8 cellular contexts compared by ENCODE assay signal in the genomic region with DNA sequence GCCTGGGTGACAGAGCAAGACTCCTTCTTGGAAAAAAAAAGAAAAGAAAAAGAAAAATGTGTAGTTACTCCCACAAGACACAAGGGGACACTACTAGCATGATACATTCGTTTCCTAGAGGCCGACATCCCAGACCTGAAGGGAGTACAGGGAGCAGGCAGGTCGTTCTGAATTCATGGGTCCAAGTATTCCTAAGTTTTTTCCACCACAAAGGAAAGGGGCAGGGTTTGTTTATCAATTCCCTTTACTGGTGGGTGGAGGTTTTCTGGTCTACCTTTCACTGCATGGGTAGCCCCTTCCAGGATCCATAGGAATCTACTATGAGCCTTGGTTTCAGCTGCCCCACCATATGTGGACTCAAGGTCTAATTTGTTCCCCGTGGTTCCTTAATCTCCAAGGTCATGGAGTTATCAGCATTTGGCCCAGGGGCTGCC. TPM values are rescaled to one million over a fixed set of nuclear protein-coding genes. Genes with fewer than 3 reads are reported as not detected.
DNase-seq lines count a peak whose midpoint lies in the region; FAIRE-seq lines count a peak whose summit lies in the region.

No MANE protein-coding gene starts in this region.

- H3K27me3 ChIP-seq in mesenchymal stem cell (ENCODE audit: control insufficient read depth in 1 of 2, insufficient read depth in 1 of 2, low read length in 2 of 2): no peaks in the 10 kb centered on the region

- peak overlapping the region; percentile 17 to 54 for H2BK12ac ChIP-seq in mesenchymal stem cell (ENCODE audit: low read length in 2 of 2)

- no peak overlapping the region for H2AK5ac ChIP-seq in mesenchymal stem cell (ENCODE audit: low read length, severe bottlenecking)

- H3K9ac ChIP-seq in mesenchymal stem cell (ENCODE audit: low read length): peak overlapping the region; percentile 52

- H3K23ac ChIP-seq in mesenchymal stem cell (ENCODE audit: low read length in 2 of 2): no peak overlapping the region

- no peaks in the 10 kb centered on the region for H3K36me3 ChIP-seq in mesenchymal stem cell (ENCODE audit: control insufficient read depth in 1 of 2, insufficient read depth in 2 of 2, low read depth in 1 of 2, low read length in 2 of 2)

- H3K4me3 ChIP-seq in mesenchymal stem cell (ENCODE audit: insufficient read depth in 1 of 2, low read depth in 1 of 2, low read length in 2 of 2): no peak overlapping the region

- peak overlapping the region; percentile 72 for H4K8ac ChIP-seq in mesenchymal stem cell (ENCODE audit: low read length)

- H4K91ac ChIP-seq in mesenchymal stem cell (ENCODE audit: low read length): peak overlapping the region; percentile 68

- no peak overlapping the region for H2BK5ac ChIP-seq in mesenchymal stem cell (ENCODE audit: low read depth, low read length, poor library complexity, severe bottlenecking)

- 0% methylated on average over 4 of the region's 4 CpGs for WGBS in mesenchymal stem cell

- H3K4me2 ChIP-seq in mesenchymal stem cell (ENCODE audit: low read length, poor library complexity, severe bottlenecking): no peak overlapping the region

- no peak overlapping the region for H3K4ac ChIP-seq in mesenchymal stem cell (ENCODE audit: low read depth in 1 of 2, low read length in 2 of 2)

- no peak for FAIRE-seq in urothelium cell line (lab: Jason Lieb, UNC)

- peaks cover 4% of the 10 kb centered on the region for H3K79me1 ChIP-seq in mesenchymal stem cell (replicated peaks; ENCODE audit: low read length, poor library complexity, severe bottlenecking)

- peak in 5 of 6 experiments; percentile 27 to 61 (median 35) for DNase-seq in stimulated activated naive CD4-positive, alpha-beta T cell (lab: John Stamatoyannopoulos, UW)
- no peak for DNase-seq in stimulated activated naive CD4-positive, alpha-beta T cell treated with Interleukin-2 at 50 U/mL for 16 hours (lab: John Stamatoyannopoulos, UW)
- peak; percentile 85 for DNase-seq in NCI-H1092 treated with DMSO at 0.1 percent for 48 hours (lab: John Stamatoyannopoulos, UW)
- DNase-seq in SHP77 (lab: John Stamatoyannopoulos, UW): peak; percentile 67 to 74
- peak; percentile 22 for DNase-seq in effector CD8-positive, alpha-beta T cell (lab: John Stamatoyannopoulos, UW)
- peak; percentile 90 for DNase-seq in mesenchymal stem cell
- peak; percentile 77 for DNase-seq in urothelium cell line (ENCODE audit: low spot score)
- DNase-seq in occipital lobe (lab: John Stamatoyannopoulos, UW): no peak

- H3K27ac ChIP-seq in mesenchymal stem cell (ENCODE audit: low read length, poor library complexity, severe bottlenecking): no peak overlapping the region

- peak overlapping the region in 1 of 2 experiments; percentile 21 for H3K18ac ChIP-seq in mesenchymal stem cell (ENCODE audit: low read depth in 1 of 2, low read length in 2 of 2)

- H2AFZ ChIP-seq in mesenchymal stem cell (ENCODE audit: low read depth, low read length): no peak overlapping the region

- peaks cover 4% of the 10 kb centered on the region for H3K4me1 ChIP-seq in mesenchymal stem cell (ENCODE audit: control insufficient read depth, insufficient read depth, low read depth, low read length)

- no peak overlapping the region for H2BK15ac ChIP-seq in mesenchymal stem cell (ENCODE audit: low read depth, poor library complexity, severe bottlenecking)

- no peak overlapping the region for H2BK120ac ChIP-seq in mesenchymal stem cell (ENCODE audit: low read depth, low read length)

- no peaks in the 10 kb centered on the region for H3K9me3 ChIP-seq in mesenchymal stem cell (ENCODE audit: control insufficient read depth, low read length)

- no peak overlapping the region for H3K14ac ChIP-seq in mesenchymal stem cell (ENCODE audit: low read length in 2 of 2)

RNA-seq across cellular contexts. Expression of a gene that starts 11.8 kb away (rescaled TPM):
- polyA plus RNA-seq in mesenchymal stem cell (2013, experiment 1 of 2): 0.06 TPM
- 0.05 TPM for polyA plus RNA-seq in mesenchymal stem cell (2013, experiment 2 of 2)
- 4.5 TPM for total RNA-seq in occipital lobe

RNA-seq across cellular contexts. Expression of a gene that starts 16.1 kb away (rescaled TPM):
- 2.2 TPM for polyA plus RNA-seq in mesenchymal stem cell (2013, experiment 1 of 2)
- 1.9 TPM for polyA plus RNA-seq in mesenchymal stem cell (2013, experiment 2 of 2)
- total RNA-seq in occipital lobe: 0.31 TPM

RNA-seq across cellular contexts. Expression of a gene that starts 20.1 kb away (rescaled TPM):
- 24.6 TPM for polyA plus RNA-seq in mesenchymal stem cell (2013, experiment 1 of 2)
- 25.1 TPM for polyA plus RNA-seq in mesenchymal stem cell (2013, experiment 2 of 2)
- total RNA-seq in occipital lobe: 9.2 TPM

RNA-seq across cellular contexts. Expression of a gene that starts 32.7 kb away (rescaled TPM):
- 52.4 TPM for polyA plus RNA-seq in mesenchymal stem cell (2013, experiment 1 of 2)
- 46.0 TPM for polyA plus RNA-seq in mesenchymal stem cell (2013, experiment 2 of 2)
- total RNA-seq in occipital lobe: 21.7 TPM

RNA-seq across cellular contexts. Expression of a gene that starts 51.7 kb away (rescaled TPM):
- polyA plus RNA-seq in mesenchymal stem cell (2013, experiment 1 of 2): 22.3 TPM
- polyA plus RNA-seq in mesenchymal stem cell (2013, experiment 2 of 2): 21.3 TPM
- total RNA-seq in occipital lobe: 9.0 TPM

Comparison
In these comparisons a context has a peak if more than half of its experiments do, and no peak if none do; other contexts are left out.
1. DNase-seq: peak in stimulated activated naive CD4-positive, alpha-beta T cell (5 of 6), NCI-H1092 treated with DMSO at 0.1 percent for 48 hours (single experiment), SHP77 (2 of 2), effector CD8-positive, alpha-beta T cell (single experiment), mesenchymal stem cell (single experiment) and urothelium cell line (single experiment); none in stimulated activated naive CD4-positive, alpha-beta T cell treated with Interleukin-2 at 50 U/mL for 16 hours (single experiment) and occipital lobe (single experiment).